In the genomic region with DNA sequence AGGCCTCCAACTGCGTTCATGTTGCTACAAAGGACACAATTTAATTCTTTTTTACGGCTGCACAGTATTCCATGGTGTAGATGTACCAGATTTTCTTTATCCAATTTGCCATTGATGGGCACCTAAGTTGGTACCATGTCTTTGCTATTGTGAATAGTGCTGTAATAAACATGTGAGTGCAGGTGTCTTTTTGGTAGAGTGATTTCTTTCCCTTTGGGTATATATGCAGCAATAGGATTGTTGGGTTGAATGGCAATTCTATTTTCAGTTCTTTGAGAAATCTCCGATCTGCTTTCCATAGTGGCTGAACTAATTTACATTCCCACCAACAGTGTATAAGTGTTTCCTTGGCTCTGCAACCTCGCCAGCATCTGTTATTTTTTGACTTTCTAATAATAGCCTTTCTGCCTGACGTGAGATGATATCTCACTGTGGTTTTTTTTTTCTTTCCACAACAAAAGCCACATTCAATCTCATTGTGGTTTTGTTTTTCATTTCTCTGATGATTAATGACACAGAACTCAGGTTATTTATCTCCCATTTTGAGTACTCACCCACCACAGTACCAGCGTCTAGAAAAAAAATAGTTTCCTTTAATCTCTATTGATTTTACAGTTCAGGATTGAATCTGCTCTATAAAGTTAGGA, we compare ENCODE assay signal across 9 cellular contexts. TPM values are rescaled to one million over a fixed set of nuclear protein-coding genes. Genes with fewer than 3 reads are reported as not detected.
DNase-seq lines count a peak whose midpoint lies in the region; ATAC-seq, FAIRE-seq and TF ChIP-seq lines count a peak whose summit lies in the region.
"Had no signal": no experiment of that assay in that cellular context is flagged by ENCODE, and none has a peak within 500 bp of the region (broad histone marks: within the 10 kb centered on the region; RNA-seq: fewer than 3 reads in every experiment).

No MANE protein-coding gene starts in this region.

- H3K27ac ChIP-seq in pancreas (no peak overlapping the region), right cardiac atrium (ENCODE audit: low read length) (no peak overlapping the region)

- peaks cover 0 to 10% (median 6%) of the 10 kb centered on the region in 3 donors for H3K4me1 ChIP-seq in pancreas
- H3K4me1 ChIP-seq in right cardiac atrium (ENCODE audit: control insufficient read depth, insufficient read depth, low read length), result peaks cover 3% of the 10 kb centered on the region

- 59 to 61% methylated on average over 6 of the region's 6 CpGs for WGBS in pancreas, 2 donors
- 65% methylated on average over 6 of the region's 6 CpGs for WGBS in right cardiac atrium

- H3K36me3 ChIP-seq in pancreas, result no peaks in the 10 kb centered on the region

- intact Hi-C loops in pancreas (cut with DNase I) (no loop called here), right cardiac atrium (cut with DNase I) (loop anchor here in 1 of 4 donors (10.0 kb wide), 1 partner anchor 46 kb away; no protein-coding TSS in a partner anchor)

- no peak for TF ChIP-seq CTCF in pancreas (IDR thresholded peaks at IDR 0.05)

- H3K27me3 ChIP-seq in pancreas (no peaks in the 10 kb centered on the region), right cardiac atrium (ENCODE audit: control insufficient read depth, insufficient read depth) (no peaks in the 10 kb centered on the region)

- no peak for FAIRE-seq in pancreas (lab: Jason Lieb, UNC)

- ATAC-seq in GM18517 (IDR thresholded peaks at IDR 0.05; ENCODE audit: unreplicated experiment) (peak; percentile 89), GM21526 (IDR thresholded peaks at IDR 0.05; ENCODE audit: low FRiP score, unreplicated experiment) (peak; percentile 62), HG03460 (IDR thresholded peaks at IDR 0.05; ENCODE audit: unreplicated experiment) (peak; percentile 78), pancreas (no peak), right cardiac atrium (no peak)

- no peaks in the 10 kb centered on the region for H3K9me3 ChIP-seq in pancreas
- H3K9me3 ChIP-seq in right cardiac atrium (ENCODE audit: control insufficient read depth, low read length), result no peaks in the 10 kb centered on the region

- H3K4me3 ChIP-seq in pancreas (no peak overlapping the region), right cardiac atrium (ENCODE audit: low read length) (no peak overlapping the region)

- DNase-seq in foreskin melanocyte (peak; percentile 34), pancreas (no peak), right cardiac atrium (no peak), EL (no peak), globus pallidus (ENCODE audit: low spot score) (no peak)
- DNase-seq: stimulated activated CD4-positive, alpha-beta T cell treated with anti-CD3 and anti-CD28 coated beads, Interleukin-4, amount 100 ng/mL, for 1 hour had no signal

RNA-seq across cellular contexts. Expression of gene ARRDC3, which starts 21.9 kb away (rescaled TPM):
- total RNA-seq in pancreas, result 10 to 100 TPM; 11.4 to 79.6 (median 24.9) TPM
- 1 to 10 TPM; 7.3 to 8.5 TPM for polyA plus RNA-seq in pancreas
- total RNA-seq in right cardiac atrium, result 10 to 100 TPM; 20.1 to 28.9 (median 25.5) TPM
- polyA plus RNA-seq in right cardiac atrium, result 8.2 TPM

Comparison
In these comparisons a context has a peak if more than half of its experiments do, and no peak if none do; other contexts are left out.
1. ATAC-seq: peak in GM18517 (single experiment), GM21526 (single experiment) and HG03460 (single experiment); none in pancreas (0 of 4) and right cardiac atrium (0 of 2).